Comparison of ENCODE assay signal across 11 cellular contexts in the genomic region with DNA sequence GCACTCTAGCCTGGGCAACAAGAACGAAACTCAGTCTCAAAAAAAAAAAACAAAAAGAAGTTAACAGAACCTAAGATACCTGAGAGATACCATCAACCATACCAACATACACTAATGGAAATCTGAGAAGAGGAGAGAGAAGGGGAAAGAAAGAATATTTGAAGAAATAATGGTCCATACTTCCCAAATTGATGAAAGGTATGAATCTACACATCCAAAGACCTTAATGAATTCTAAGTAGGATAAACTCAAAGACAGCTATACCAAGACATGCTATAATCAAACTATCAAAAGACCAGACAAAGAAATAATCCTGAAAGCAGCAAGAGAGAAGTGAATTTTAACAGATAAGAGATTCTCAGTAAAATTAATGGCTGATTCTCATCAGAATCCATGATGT.
"Had no signal": no experiment of that assay in that cellular context is flagged by ENCODE, and none has a peak within 500 bp of the region (broad histone marks: within the 10 kb centered on the region; RNA-seq: fewer than 3 reads in every experiment).

No MANE protein-coding gene starts in this region.

- H3K9me3 ChIP-seq: HAP-1 had no signal

- H2AFZ ChIP-seq: GM23248, GM23338 had no signal

- H3K4me3 Mint-ChIP-seq: GM23338, H9, HFFc6 had no signal

- FAIRE-seq: H1, H54 had no signal

- H3K4me1 ChIP-seq: HAP-1 had no signal

- ATAC-seq: GM23338, HCT116 had no signal

- H3K9ac ChIP-seq: GM23248 had no signal

- H3K4me3 ChIP-seq: GM23248, GM23338, HAP-1 had no signal

- H3K27ac ChIP-seq: GM23248 had no signal

- H3K4me2 ChIP-seq: GM23338 had no signal

- H3K36me3 ChIP-seq: HAP-1 had no signal

- H3K4me1 Mint-ChIP-seq: GM23338, H9 had no signal

- H3K27ac Mint-ChIP-seq: GM23338, H9, HFFc6 had no signal

- DNase-seq: GM23248, GOT3, H7, H9, HCEC 1CT, HFFc6 had no signal
